Comparison of ENCODE assay signal across 11 cellular contexts in genomic region chr20:49345538-49345937, GRCh38.
DNase-seq lines count a peak whose midpoint lies in the region; ATAC-seq and TF ChIP-seq lines count a peak whose summit lies in the region.
"Had no signal": no experiment of that assay in that cellular context is flagged by ENCODE, and none has a peak within 500 bp of the region (broad histone marks: within the 10 kb centered on the region; RNA-seq: fewer than 3 reads in every experiment).

No MANE protein-coding gene starts in this region.

- no peak for ATAC-seq in activated CD4-positive, alpha-beta T cell treated with anti-CD3 and anti-CD28 coated beads for 36 hours

- intact Hi-C loops in activated CD4-positive, alpha-beta T cell treated with anti-CD3 and anti-CD28 coated beads for 36 hours (cut with DNase I, micrococcal nuclease), result no loop called here

- CTCF ChIA-PET in activated CD4-positive, alpha-beta T cell treated with anti-CD3 and anti-CD28 coated beads for 36 hours (lab: Charles Lee), result interaction anchor here (0.6 to 2.5 kb wide), 4 partner anchors 11 to 215 kb away, joined by 3 to 12 read pairs (median 6); no protein-coding TSS in a partner anchor

- H3K4me1 Mint-ChIP-seq in T-helper 2 cell treated with Interferon-gamma antibody and Interleukin-4, amounts not matched to agents 5 μg/mL and 100 μg/mL, for 36 hours (ENCODE audit: low read depth), result no peaks in the 10 kb centered on the region
- H3K4me1 Mint-ChIP-seq in activated CD4-positive, alpha-beta T cell treated with anti-CD3 and anti-CD28 coated beads for 36 hours, result no peaks in the 10 kb centered on the region

- DNase-seq in AG08396 (ENCODE audit: low spot score) (peak; percentile 81), NCI-H446 treated with DMSO at 0.1 percent for 48 hours (lab: John Stamatoyannopoulos, UW) (peak; percentile 94), coronary artery (ENCODE audit: low spot score) (no peak), myocyte (ENCODE audit: low read depth) (peak; percentile 98), NAMALWA (ENCODE audit: low spot score) (no peak)
- DNase-seq in activated CD4-positive, alpha-beta T cell treated with anti-CD3 and anti-CD28 coated beads, Interleukin-2, amount 50 U/mL, for 48 hours, result no peak
- no peak for DNase-seq in T-helper 2 cell treated with Interferon-gamma antibody and Interleukin-4, amounts not matched to agents 5 μg/mL and 100 μg/mL, for 36 hours (ENCODE audit: low spot score)
- no peak for DNase-seq in activated CD4-positive, alpha-beta T cell treated with anti-CD3 and anti-CD28 coated beads for 36 hours
- DNase-seq: activated CD4-positive, alpha-beta T cell treated with anti-CD3 and anti-CD28 coated beads for 1 hour; midbrain; NCI-H2107 had no signal

- no peak for TF ChIP-seq CTCF in coronary artery (IDR thresholded peaks at IDR 0.05)

- H3K36me3 Mint-ChIP-seq in T-helper 2 cell treated with Interferon-gamma antibody and Interleukin-4, amounts not matched to agents 5 μg/mL and 100 μg/mL, for 36 hours (ENCODE audit: low read depth), result no peaks in the 10 kb centered on the region
- H3K36me3 Mint-ChIP-seq in activated CD4-positive, alpha-beta T cell treated with anti-CD3 and anti-CD28 coated beads for 36 hours (ENCODE audit: low read depth), result no peaks in the 10 kb centered on the region

- H3K4me3 Mint-ChIP-seq in T-helper 2 cell treated with Interferon-gamma antibody and Interleukin-4, amounts not matched to agents 5 μg/mL and 100 μg/mL, for 36 hours, result no peak overlapping the region
- H3K4me3 Mint-ChIP-seq in activated CD4-positive, alpha-beta T cell treated with anti-CD3 and anti-CD28 coated beads for 36 hours, result no peak overlapping the region

- POLR2A ChIA-PET in activated CD4-positive, alpha-beta T cell treated with anti-CD3 and anti-CD28 coated beads for 36 hours (lab: Charles Lee), result no interaction called here

- H3K4me3 ChIP-seq in coronary artery, result peak overlapping the region; percentile 51

- no peak overlapping the region for H3K27ac Mint-ChIP-seq in T-helper 2 cell treated with Interferon-gamma antibody and Interleukin-4, amounts not matched to agents 5 μg/mL and 100 μg/mL, for 36 hours
- no peak overlapping the region for H3K27ac Mint-ChIP-seq in activated CD4-positive, alpha-beta T cell treated with anti-CD3 and anti-CD28 coated beads for 36 hours

- H3K27me3 Mint-ChIP-seq in T-helper 2 cell treated with Interferon-gamma antibody and Interleukin-4, amounts not matched to agents 5 μg/mL and 100 μg/mL, for 36 hours (ENCODE audit: low read depth), result peaks cover 7% of the 10 kb centered on the region
- peaks cover 6% of the 10 kb centered on the region for H3K27me3 Mint-ChIP-seq in activated CD4-positive, alpha-beta T cell treated with anti-CD3 and anti-CD28 coated beads for 36 hours

- H3K9me3 Mint-ChIP-seq in T-helper 2 cell treated with Interferon-gamma antibody and Interleukin-4, amounts not matched to agents 5 μg/mL and 100 μg/mL, for 36 hours, result no peaks in the 10 kb centered on the region
- no peaks in the 10 kb centered on the region for H3K9me3 Mint-ChIP-seq in activated CD4-positive, alpha-beta T cell treated with anti-CD3 and anti-CD28 coated beads for 36 hours (ENCODE audit: low read depth)

- peak overlapping the region; percentile 31 to 79 for H3K27ac ChIP-seq in coronary artery

Comparison
In these comparisons a context has a peak if more than half of its experiments do, and no peak if none do; other contexts are left out.
1. DNase-seq: peak in AG08396 (single experiment), NCI-H446 treated with DMSO at 0.1 percent for 48 hours (single experiment) and myocyte (single experiment); none in coronary artery (single experiment), NAMALWA (single experiment), activated CD4-positive, alpha-beta T cell treated with anti-CD3 and anti-CD28 coated beads, Interleukin-2, amount 50 U/mL, for 48 hours (0 of 2), T-helper 2 cell treated with Interferon-gamma antibody and Interleukin-4, amounts not matched to agents 5 μg/mL and 100 μg/mL, for 36 hours (single experiment) and activated CD4-positive, alpha-beta T cell treated with anti-CD3 and anti-CD28 coated beads for 36 hours (single experiment).